ENCODE assay signal across 8 cellular contexts in genomic region chr12:4909397-4909733, GRCh38. TPM values are rescaled to one million over a fixed set of nuclear protein-coding genes. Genes with fewer than 3 reads are reported as not detected.
DNase-seq lines count a peak whose midpoint lies in the region; ATAC-seq, FAIRE-seq and TF ChIP-seq lines count a peak whose summit lies in the region.

No MANE protein-coding gene starts in this region.

- H4K8ac ChIP-seq in H1 (ENCODE audit: extremely low read depth, insufficient read depth, low read length) (no peak overlapping the region), trophoblast cell (ENCODE audit: low read depth, low read length) (no peak overlapping the region)

- H3K23ac ChIP-seq in H1 (ENCODE audit: insufficient read length) (no peak overlapping the region), trophoblast cell (ENCODE audit: low read length) (no peak overlapping the region)

- no peak for TF ChIP-seq RAD21 in H1 (IDR thresholded peaks at IDR 0.05 in 1 of 2, conservative IDR thresholded peaks at IDR 0.05 in 1 of 2; ENCODE audit: low read depth in 2 of 2, low read length in 2 of 2)

- no peak for ATAC-seq in right lobe of liver
- no peak for ATAC-seq in HG02870 (IDR thresholded peaks at IDR 0.05; ENCODE audit: unreplicated experiment)

- H2BK120ac ChIP-seq in H1 (replicated peaks; ENCODE audit: low read depth, low read length) (no peak overlapping the region), trophoblast cell (ENCODE audit: insufficient read depth, low read length, poor library complexity) (no peak overlapping the region)

- H3K4ac ChIP-seq in H1 (replicated peaks; ENCODE audit: insufficient read length, low read depth, low read length) (no peak overlapping the region), trophoblast cell (ENCODE audit: low read depth, low read length) (no peak overlapping the region)

- H2BK12ac ChIP-seq in H1 (ENCODE audit: low read depth, low read length) (no peak overlapping the region), trophoblast cell (ENCODE audit: low read length) (no peak overlapping the region)

- H3K4me2 ChIP-seq in H1 (ENCODE audit: insufficient read depth in 1 of 2, low read depth in 2 of 2, low read length in 2 of 2) (peak overlapping the region; percentile 88 to 99), trophoblast cell (ENCODE audit: low read length) (peak overlapping the region; percentile 65)

- no peak overlapping the region for H4K5ac ChIP-seq in H1 (ENCODE audit: insufficient read length, low read depth, low read length)

- H3K36me3 ChIP-seq in MG63 = no peaks in the 10 kb centered on the region
- H3K36me3 ChIP-seq in H1 (ENCODE audit: control insufficient read depth in 2 of 4, insufficient read depth in 4 of 4, low read length in 3 of 4) = no peaks in the 10 kb centered on the region; a peak in 1 of 8 replicates
- H3K36me3 ChIP-seq in trophoblast cell (ENCODE audit: control insufficient read depth in 1 of 2, insufficient read depth in 2 of 2, low read length in 2 of 2) = no peaks in the 10 kb centered on the region
- no peaks in the 10 kb centered on the region for H3K36me3 ChIP-seq in right lobe of liver

- 6% methylated on average over 22 of the region's 24 CpGs; no CpG with 5 or more reads in 1 of the 2 experiments for WGBS in H1 (ENCODE audit: extremely low coverage in 1 of 2, insufficient coverage in 1 of 2, insufficient read length in 1 of 2, insufficient replicate concordance in 2 of 2, low coverage in 1 of 2, low lambda C conversion rate in 2 of 2, missing lambda C conversion rate in 1 of 2), 2 experiments
- WGBS in trophoblast cell (ENCODE audit: extremely low coverage, insufficient coverage, insufficient read length) = no CpG with 5 or more reads among the region's 24 CpGs
- WGBS in right lobe of liver (ENCODE audit: insufficient coverage, low coverage, low lambda C conversion rate, missing lambda C conversion rate) = 2% methylated on average over 10 of the region's 24 CpGs

- H3K14ac ChIP-seq in H1 (ENCODE audit: insufficient read length) = no peak overlapping the region
- H3K14ac ChIP-seq in trophoblast cell (ENCODE audit: low read length) = no peak overlapping the region

- DNase-seq in Daoy (ENCODE audit: low read depth) (peak; percentile 33), MG63 (no peak), H1 (ENCODE audit: low read depth in 1 of 2, low spot score in 2 of 2) (peak in 1 of 2 experiments; percentile 60), trophoblast cell (no peak), right lobe of liver (no peak), NCI-H1048 (lab: John Stamatoyannopoulos, UW) (no peak), NCI-H2171 treated with DMSO at 0.1 percent for 48 hours (lab: John Stamatoyannopoulos, UW) (no peak)

- H2BK5ac ChIP-seq in H1 (ENCODE audit: low read depth, low read length) = no peak overlapping the region
- no peak overlapping the region for H2BK5ac ChIP-seq in trophoblast cell (ENCODE audit: low read depth, low read length, poor library complexity)

- H3K4me1 ChIP-seq in H1 (replicated peaks in 1 of 4; ENCODE audit: control insufficient read depth in 3 of 4, insufficient read depth in 4 of 4, low read length in 3 of 4) = peaks cover 0 to 17% (median 10%) of the 10 kb centered on the region in 4 experiments; a peak in 6 of 7 replicates
- peaks cover 6 to 7% of the 10 kb centered on the region in 2 experiments for H3K4me1 ChIP-seq in trophoblast cell (ENCODE audit: control insufficient read depth in 1 of 2, insufficient read depth in 2 of 2, low read length in 2 of 2)
- H3K4me1 ChIP-seq in right lobe of liver = peaks cover 0 to 12% (median 0%) of the 10 kb centered on the region in 4 donors

- H4K20me1 ChIP-seq in H1 (replicated peaks in 1 of 2; ENCODE audit: control insufficient read depth in 1 of 2, insufficient read depth in 2 of 2, low read length in 2 of 2) = peaks cover 0 to 2% of the 10 kb centered on the region in 2 experiments

- CTCF ChIA-PET in H1 (lab: Charles Lee; ENCODE audit: partially characterized antibody) = interaction anchor here (0.6 to 12.1 kb wide), 15 partner anchors 12 to 1257 kb away, joined by 3 to 162 read pairs (median 5); no protein-coding TSS in a partner anchor

- H2AFZ ChIP-seq in H1 (ENCODE audit: low read length) (no peak overlapping the region), trophoblast cell (ENCODE audit: insufficient read depth, low read length, poor library complexity) (no peak overlapping the region)

- H4K91ac ChIP-seq in H1 (replicated peaks; ENCODE audit: insufficient read length, low read length) (no peak overlapping the region), trophoblast cell (ENCODE audit: low read depth, low read length) (no peak overlapping the region)

- H3K27ac ChIP-seq in H1 (ENCODE audit: low read depth, low read length) (no peak overlapping the region), trophoblast cell (ENCODE audit: low read depth, low read length) (no peak overlapping the region), right lobe of liver (no peak overlapping the region)

- H4K12ac ChIP-seq in trophoblast cell (ENCODE audit: low read depth, low read length) = no peak overlapping the region

- POLR2A ChIA-PET in H1 (lab: Charles Lee; ENCODE audit: partially characterized antibody) = no interaction called here

- no peak for TF ChIP-seq EP300 in H1 (IDR thresholded peaks at IDR 0.05; ENCODE audit: borderline replicate concordance in 1 of 2, low read depth in 2 of 2, low read length in 2 of 2)

- H3K56ac ChIP-seq in H1 (replicated peaks; ENCODE audit: insufficient read length, low read depth, low read length) = no peak overlapping the region

- no peak overlapping the region for H2BK20ac ChIP-seq in H1 (ENCODE audit: low read length)

- H3K4me3 ChIP-seq in MG63 (peak overlapping the region; percentile 31), H1 (ENCODE audit: extremely low read depth in 1 of 4, insufficient read depth in 2 of 4, low read depth in 3 of 4, low read length in 4 of 4) (peak overlapping the region; percentile 45 to 70 (median 58)), trophoblast cell (ENCODE audit: low read depth, low read length) (no peak overlapping the region), right lobe of liver (no peak overlapping the region)

- H3K18ac ChIP-seq in H1 (ENCODE audit: extremely low read depth, low read length) (no peak overlapping the region; the same call in 1 of the 2 replicates), trophoblast cell (ENCODE audit: low read length) (no peak overlapping the region)

- H3K9ac ChIP-seq in H1 (replicated peaks in 1 of 4; ENCODE audit: extremely low read depth in 1 of 4, low read depth in 3 of 4, low read length in 3 of 4) (no peak overlapping the region), trophoblast cell (ENCODE audit: low read length) (no peak overlapping the region)

- peaks cover 15% of the 10 kb centered on the region; the same call in 1 of the 2 replicates for H3K23me2 ChIP-seq in H1 (ENCODE audit: low read depth, low read length)

- H3K79me1 ChIP-seq in H1 (ENCODE audit: low read depth, low read length) (no peaks in the 10 kb centered on the region), trophoblast cell (ENCODE audit: low read length) (no peaks in the 10 kb centered on the region)

- FAIRE-seq in H1 (lab: Jason Lieb, UNC) = no peak

- intact Hi-C loops in right lobe of liver (cut with DNase I) = no loop called here

- no peak overlapping the region for H2BK15ac ChIP-seq in H1 (ENCODE audit: low read length)

- H2AK5ac ChIP-seq in H1 (ENCODE audit: low read depth, low read length) = no peak overlapping the region
- no peak overlapping the region for H2AK5ac ChIP-seq in trophoblast cell (ENCODE audit: low read length)

- TF ChIP-seq CTCF in H1 (IDR thresholded peaks at IDR 0.05; ENCODE audit: control extremely low read depth in 1 of 3, insufficient read depth in 1 of 3, low read depth in 1 of 3, low read length in 3 of 3) = no peak
- TF ChIP-seq CTCF in right lobe of liver (IDR thresholded peaks at IDR 0.05) = no peak

- H3K9me3 ChIP-seq in MG63 (no peaks in the 10 kb centered on the region), H1 (ENCODE audit: insufficient read depth in 2 of 2, low read depth in 1 of 2, low read length in 1 of 2) (peaks cover 3 to 9% of the 10 kb centered on the region in 2 experiments; a peak in 2 of 4 replicates), trophoblast cell (ENCODE audit: insufficient read depth, low read depth, low read length) (peaks cover 13% of the 10 kb centered on the region), right lobe of liver (no peaks in the 10 kb centered on the region)

- no peak for TF ChIP-seq POLR2A in H1 (IDR thresholded peaks at IDR 0.05; ENCODE audit: control extremely low read depth in 1 of 2, low read depth in 2 of 2, low read length in 2 of 2)
- TF ChIP-seq POLR2A in right lobe of liver (IDR thresholded peaks at IDR 0.05) = no peak

- H3K79me2 ChIP-seq in H1 (ENCODE audit: control insufficient read depth in 1 of 2, insufficient read depth in 2 of 2, low read length in 2 of 2) (no peaks in the 10 kb centered on the region), trophoblast cell (ENCODE audit: control insufficient read depth, insufficient read depth, low read length, poor library complexity) (no peaks in the 10 kb centered on the region)

- H3K27me3 ChIP-seq in MG63 (peaks cover 32% of the 10 kb centered on the region), H1 (replicated peaks in 1 of 4; ENCODE audit: control insufficient read depth in 3 of 4, extremely low read depth in 1 of 4, insufficient read depth in 3 of 4, low read length in 3 of 4) (peaks cover 33 to 58% (median 46%) of the 10 kb centered on the region in 4 experiments), trophoblast cell (ENCODE audit: insufficient read depth, low read length) (peaks cover 47% of the 10 kb centered on the region), right lobe of liver (peaks cover 6 to 35% of the 10 kb centered on the region in 2 donors)

TF ChIP-seq in H1, 55 proteins besides CTCF, POLR2A, EP300 and RAD21 (continues in another document):
- peak; percentile 73; the same call in 1 of the 2 replicates for TF ChIP-seq EGR1 (IDR thresholded peaks at IDR 0.05; ENCODE audit: borderline replicate concordance, low read depth, low read length)

RNA-seq across cellular contexts. Expression of gene KCNA1, which starts 0.3 kb away (rescaled TPM):
- 0.17 and 1.3 TPM in 2 replicates for total RNA-seq in Daoy (2014; rRNA removed; shearing (Covaris generic))
- not detected in 2 replicates for total RNA-seq in MG63 (2014; rRNA removed; shearing (Covaris generic); ENCODE audit: low replicate concordance)
- total RNA-seq in H1 (2021; fragmentation: NEBNext Ultra II Directional; extraction: Animal tissue kit (Norgen Biotek cat#: 25700)) = 0.23 and 0.30 TPM in 2 replicates
- polyA plus RNA-seq in H1 (2011; rRNA removed) = 0.19 and 0.23 TPM in 2 replicates
- 0.12 TPM for polyA plus RNA-seq in H1 (2011; cell fraction: cytosol; rRNA removed)
- 0.36 TPM for polyA plus RNA-seq in H1 (2011; cell fraction: nucleus; rRNA removed)
- 0.06 to 0.46 TPM (median 0.16 TPM) in 4 replicates for polyA plus RNA-seq in H1 (2012, experiment 1 of 2)
- 0.01 TPM for polyA plus RNA-seq in H1 (2012, experiment 2 of 2)
- polyA plus RNA-seq in H1 (2013, experiment 1 of 2) = 0.10 TPM
- polyA plus RNA-seq in H1 (2013, experiment 2 of 2) = 0.13 TPM
- 0.59 and 1.1 TPM in 2 replicates for polyA minus RNA-seq in H1 (2011; rRNA and poly(A)+ RNA removed)
- polyA minus RNA-seq in H1 (2011; cell fraction: cytosol; rRNA and poly(A)+ RNA removed) = not detected
- 1.3 TPM for polyA minus RNA-seq in H1 (2011; cell fraction: nucleus; rRNA and poly(A)+ RNA removed)
- under 0.01 TPM in 1 of 2 replicates, not detected in the other for polyA plus RNA-seq in trophoblast cell (2013)
- not detected for total RNA-seq in right lobe of liver

Comparison
In these comparisons a context has a peak if more than half of its experiments do, and no peak if none do; other contexts are left out.
1. H3K4me3 ChIP-seq: peak in MG63 (single experiment) and H1 (4 of 4); none in trophoblast cell (single experiment) and right lobe of liver (0 of 3).